In genomic region chr6:12246900-12247299, GRCh38 we compare ENCODE assay signal across 29 cellular contexts. TPM values are rescaled to one million over a fixed set of nuclear protein-coding genes. Genes with fewer than 3 reads are reported as not detected.
A peak's percentile ranks its signal among the peaks of the same experiment; 100 is the strongest.
DNase-seq lines count a peak whose midpoint lies in the region; FAIRE-seq and TF ChIP-seq lines count a peak whose summit lies in the region.
"Had no signal": no experiment of that assay in that cellular context is flagged by ENCODE, and none has a peak within 500 bp of the region (broad histone marks: within the 10 kb centered on the region; RNA-seq: fewer than 3 reads in every experiment).

No MANE protein-coding gene starts in this region.

- H3K4me1 ChIP-seq in trophoblast cell (ENCODE audit: control insufficient read depth in 1 of 2, insufficient read depth in 2 of 2, low read length in 2 of 2) = no peaks in the 10 kb centered on the region
- no peaks in the 10 kb centered on the region for H3K4me1 ChIP-seq in ascending aorta

- no peaks in the 10 kb centered on the region for H3K27me3 Mint-ChIP-seq in progenitor cell of endocrine pancreas

- H3K14ac ChIP-seq in trophoblast cell (ENCODE audit: low read length) = no peak overlapping the region

- H3K4me3 Mint-ChIP-seq in progenitor cell of endocrine pancreas (ENCODE audit: low read depth) = no peak overlapping the region
- H3K4me3 Mint-ChIP-seq: CD4-positive, alpha-beta memory T cell; IgD-negative memory B cell had no signal

- no peak overlapping the region for H4K12ac ChIP-seq in trophoblast cell (ENCODE audit: low read depth, low read length)

- H3K36me3 ChIP-seq in trophoblast cell (ENCODE audit: control insufficient read depth in 1 of 2, insufficient read depth in 2 of 2, low read length in 2 of 2) (no peaks in the 10 kb centered on the region), ascending aorta (no peaks in the 10 kb centered on the region)
- H3K36me3 ChIP-seq: SJSA1 had no signal

- TF ChIP-seq CTCF in epithelial cell of esophagus (IDR thresholded peaks at IDR 0.05; ENCODE audit: insufficient read depth, low read depth, low read length, missing control alignments) (no peak), progenitor cell of endocrine pancreas (IDR thresholded peaks at IDR 0.05; ENCODE audit: unreplicated experiment) (no peak), ascending aorta (IDR thresholded peaks at IDR 0.05) (no peak)

- H3K9ac ChIP-seq in trophoblast cell (ENCODE audit: low read length) = no peak overlapping the region
- H3K9ac ChIP-seq: KMS-11 had no signal

- no peak overlapping the region for H2BK12ac ChIP-seq in trophoblast cell (ENCODE audit: low read length)

- no peaks in the 10 kb centered on the region for H3K9me3 ChIP-seq in trophoblast cell (ENCODE audit: insufficient read depth, low read depth, low read length)
- no peaks in the 10 kb centered on the region for H3K9me3 ChIP-seq in ascending aorta
- H3K9me3 ChIP-seq: SJSA1 had no signal

- no peaks in the 10 kb centered on the region for H3K79me1 ChIP-seq in trophoblast cell (ENCODE audit: low read length)

- H3K4me3 ChIP-seq in epithelial cell of esophagus (ENCODE audit: low read length) (no peak overlapping the region), trophoblast cell (ENCODE audit: low read depth, low read length) (no peak overlapping the region), ascending aorta (no peak overlapping the region)
- H3K4me3 ChIP-seq: PC-9, SJSA1 had no signal

- H3K79me2 ChIP-seq in trophoblast cell (ENCODE audit: control insufficient read depth, insufficient read depth, low read length, poor library complexity) = no peaks in the 10 kb centered on the region

- H3K4me2 ChIP-seq in trophoblast cell (ENCODE audit: low read length) = no peak overlapping the region
- H3K4me2 ChIP-seq: KMS-11, PC-9 had no signal

- H2BK5ac ChIP-seq in trophoblast cell (ENCODE audit: low read depth, low read length, poor library complexity) = no peak overlapping the region

- no CpG with 5 or more reads among the region's 2 CpGs for WGBS in trophoblast cell (ENCODE audit: extremely low coverage, insufficient coverage, insufficient read length)

- H3K18ac ChIP-seq in trophoblast cell (ENCODE audit: low read length) = no peak overlapping the region

- H3K36me3 Mint-ChIP-seq in progenitor cell of endocrine pancreas (ENCODE audit: insufficient read depth) = no peaks in the 10 kb centered on the region
- H3K36me3 Mint-ChIP-seq: CD4-positive, alpha-beta memory T cell had no signal

- peak; percentile 43 for FAIRE-seq in H54 (lab: Jason Lieb, UNC)
- FAIRE-seq: GM12891, GM19239 had no signal

- H4K8ac ChIP-seq in trophoblast cell (ENCODE audit: low read depth, low read length) = no peak overlapping the region

- no peak overlapping the region for H3K27ac ChIP-seq in trophoblast cell (ENCODE audit: low read depth, low read length)
- H3K27ac ChIP-seq in ascending aorta = no peak overlapping the region
- H3K27ac ChIP-seq: KMS-11, PC-9, SJSA1 had no signal

- no peaks in the 10 kb centered on the region for H3K9me3 Mint-ChIP-seq in progenitor cell of endocrine pancreas (ENCODE audit: low read depth)
- H3K9me3 Mint-ChIP-seq: CD4-positive, alpha-beta memory T cell; IgD-negative memory B cell had no signal

- peak overlapping the region; percentile 37 for H2AK5ac ChIP-seq in trophoblast cell (ENCODE audit: low read length)

- H2AFZ ChIP-seq in trophoblast cell (ENCODE audit: insufficient read depth, low read length, poor library complexity) = no peak overlapping the region
- H2AFZ ChIP-seq: PC-9 had no signal

- H3K23ac ChIP-seq in trophoblast cell (ENCODE audit: low read length) = no peak overlapping the region

- peaks cover 25% of the 10 kb centered on the region for H3K4me1 Mint-ChIP-seq in progenitor cell of endocrine pancreas (ENCODE audit: low read depth)
- H3K4me1 Mint-ChIP-seq: CD4-positive, alpha-beta memory T cell had no signal

- no peak for DNase-seq in H54 (ENCODE audit: insufficient read length, low spot score)
- DNase-seq in M059J (ENCODE audit: low read depth) = peak; percentile 29
- DNase-seq in epithelial cell of esophagus (ENCODE audit: low read depth) = peak; percentile 72
- DNase-seq in trophoblast cell = peak; percentile 50 to 67
- no peak for DNase-seq in progenitor cell of endocrine pancreas (ENCODE audit: low spot score, unreplicated experiment)
- no peak for DNase-seq in ascending aorta (ENCODE audit: low spot score in 2 of 2)
- no peak for DNase-seq in MV-4-11 (lab: John Stamatoyannopoulos, UW)
- DNase-seq: C1 segment of cervical spinal cord; CD4-positive, alpha-beta memory T cell; COR-L47; DMS53; GF-D8; H7; NCI-H1092; NCI-H1417 treated with DMSO at 0.1 percent for 48 hours; NCI-H1694 treated with DMSO at 0.1 percent for 48 hours; NCI-H2081 treated with DMSO at 0.1 percent for 48 hours; NCI-H2171 treated with DMSO at 0.1 percent for 48 hours; NCI-H345; NCI-H510A treated with DMSO at 0.1 percent for 48 hours; NCI-H774; PC-9; Right ventricle myocardium superior had no signal

- H4K91ac ChIP-seq in trophoblast cell (ENCODE audit: low read depth, low read length) = no peak overlapping the region

- intact Hi-C loops in ascending aorta (cut with DNase I) = no loop called here

- no peak overlapping the region for H2BK120ac ChIP-seq in trophoblast cell (ENCODE audit: insufficient read depth, low read length, poor library complexity)

- TF ChIP-seq POLR2A in H54 (IDR thresholded peaks at IDR 0.05; ENCODE audit: low read depth, low read length) = no peak

- no peak overlapping the region for H3K4ac ChIP-seq in trophoblast cell (ENCODE audit: low read depth, low read length)

- H3K27me3 ChIP-seq in trophoblast cell (ENCODE audit: insufficient read depth, low read length) = no peaks in the 10 kb centered on the region
- H3K27me3 ChIP-seq in ascending aorta = no peaks in the 10 kb centered on the region
- H3K27me3 ChIP-seq: SJSA1 had no signal

- H3K27ac Mint-ChIP-seq in progenitor cell of endocrine pancreas = no peak overlapping the region
- H3K27ac Mint-ChIP-seq: CD4-positive, alpha-beta memory T cell; IgD-negative memory B cell had no signal

RNA-seq across cellular contexts. Expression of gene EDN1, which starts 43.3 kb away (rescaled TPM):
- 12.5 and 16.4 TPM in 2 replicates for total RNA-seq in M059J (2014; rRNA removed; shearing (Covaris generic))
- polyA plus RNA-seq in trophoblast cell (2013) = 22.0 and 23.3 TPM in 2 replicates
- 2.0 and 2.6 TPM in 2 replicates for total RNA-seq in progenitor cell of endocrine pancreas
- 27.8 TPM for total RNA-seq in ascending aorta
- total RNA-seq: A673 had no signal
- polyA plus RNA-seq: CD4-positive, alpha-beta memory T cell; IgD-negative memory B cell had no signal

Comparison
In these comparisons a context has a peak if more than half of its experiments do, and no peak if none do; other contexts are left out.
1. DNase-seq: peak in M059J (single experiment), epithelial cell of esophagus (single experiment) and trophoblast cell (2 of 2); none in H54 (single experiment), progenitor cell of endocrine pancreas (single experiment), ascending aorta (0 of 2) and MV-4-11 (single experiment).